22 cellular contexts compared by ENCODE assay signal in the genomic region with DNA sequence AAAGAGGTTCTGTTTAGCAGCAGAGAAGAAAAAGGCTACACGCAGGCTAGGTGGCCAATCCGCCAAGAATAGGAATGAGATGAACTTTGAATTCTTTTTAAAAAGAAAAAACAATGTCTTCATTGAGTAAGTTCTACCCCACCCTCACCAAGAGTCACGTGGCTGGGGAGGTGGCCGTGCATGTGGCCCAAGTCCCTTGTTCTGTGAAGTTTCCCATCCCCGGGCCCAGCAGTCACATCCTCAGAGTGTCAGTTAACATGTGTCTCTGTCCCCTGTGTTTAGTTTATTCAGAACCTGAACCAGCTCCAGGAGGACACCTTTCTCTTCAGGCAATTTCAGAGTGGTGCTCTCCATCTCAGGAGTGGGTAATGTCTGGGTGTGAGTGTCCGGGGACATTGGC.
"Had no signal": no experiment of that assay in that cellular context is flagged by ENCODE, and none has a peak within 500 bp of the region (broad histone marks: within the 10 kb centered on the region; RNA-seq: fewer than 3 reads in every experiment).

No MANE protein-coding gene starts in this region.

- ATAC-seq: left colon; left lung; naive thymus-derived CD8-positive, alpha-beta T cell; pancreas; stimulated activated memory B cell treated with anti-CD40 and anti-IgM and Interleukin-4, amounts not matched to agents 10 μg/mL and 1 μg/mL and 100 μg/mL, for 72 hours; stimulated activated naive CD8-positive, alpha-beta T cell treated with anti-CD3 and anti-CD28 coated beads, Interleukin-15, amount 100 ng/mL, for 72 hours had no signal

- H3K36me3 ChIP-seq: left lung, lower lobe of right lung, pancreas, right atrium auricular region, sigmoid colon, spleen, tibial nerve, upper lobe of left lung, vagina had no signal

- H3K9me3 Mint-ChIP-seq: stimulated activated memory B cell treated with anti-CD40 and anti-IgM and Interleukin-4, amounts not matched to agents 10 μg/mL and 1 μg/mL and 100 μg/mL, for 72 hours; stimulated activated naive CD8-positive, alpha-beta T cell treated with anti-CD3 and anti-CD28 coated beads, Interleukin-15, amount 100 ng/mL, for 72 hours had no signal

- H3K27ac ChIP-seq: left lung, lower lobe of right lung, pancreas, right atrium auricular region, sigmoid colon, spleen, tibial nerve, upper lobe of left lung, vagina had no signal

- H3K4me1 Mint-ChIP-seq: stimulated activated naive CD8-positive, alpha-beta T cell treated with anti-CD3 and anti-CD28 coated beads, Interleukin-15, amount 100 ng/mL, for 72 hours had no signal

- H3K4me3 ChIP-seq: left lung, lower lobe of right lung, pancreas, right atrium auricular region, sigmoid colon, spleen, tibial nerve, upper lobe of left lung, vagina had no signal

- H3K36me3 Mint-ChIP-seq: naive thymus-derived CD8-positive, alpha-beta T cell; stimulated activated memory B cell treated with anti-CD40 and anti-IgM and Interleukin-4, amounts not matched to agents 10 μg/mL and 1 μg/mL and 100 μg/mL, for 72 hours had no signal

- H3K4me3 Mint-ChIP-seq: naive thymus-derived CD8-positive, alpha-beta T cell; stimulated activated memory B cell treated with anti-CD40 and anti-IgM and Interleukin-4, amounts not matched to agents 10 μg/mL and 1 μg/mL and 100 μg/mL, for 72 hours; stimulated activated naive CD8-positive, alpha-beta T cell treated with anti-CD3 and anti-CD28 coated beads, Interleukin-15, amount 100 ng/mL, for 72 hours had no signal

- H3K4me1 ChIP-seq: left lung, lower lobe of right lung, right atrium auricular region, sigmoid colon, tibial nerve, upper lobe of left lung, vagina had no signal

- H3K27me3 ChIP-seq: pancreas, right atrium auricular region, upper lobe of left lung, vagina had no signal

- H3K27ac Mint-ChIP-seq: naive thymus-derived CD8-positive, alpha-beta T cell; stimulated activated memory B cell treated with anti-CD40 and anti-IgM and Interleukin-4, amounts not matched to agents 10 μg/mL and 1 μg/mL and 100 μg/mL, for 72 hours had no signal

- DNase-seq: hippocampal formation; kidney glomerular epithelial cell; left colon; lower lobe of right lung; mammary epithelial cell; mesenchymal stem cell; naive thymus-derived CD8-positive, alpha-beta T cell; small intestine; spleen; stimulated activated CD4-positive, alpha-beta T cell treated with anti-CD3 and anti-CD28 coated beads, Interleukin-4, amount 100 ng/mL, for 4 hours; stimulated activated CD8-positive, alpha-beta memory T cell treated with anti-CD3 and anti-CD28 coated beads, Interleukin-4, amount 100 ng/mL, for 48 hours; stimulated activated naive CD4-positive, alpha-beta T cell treated with Interleukin-2 at 50 U/mL for 16 hours; stimulated activated naive CD8-positive, alpha-beta T cell treated with anti-CD3 and anti-CD28 coated beads, Interleukin-15, amount 100 ng/mL, for 72 hours; substantia nigra had no signal

- H3K9me3 ChIP-seq: left lung, lower lobe of right lung, pancreas, right atrium auricular region, sigmoid colon, spleen, tibial nerve, upper lobe of left lung, vagina had no signal
